In the genomic region with DNA sequence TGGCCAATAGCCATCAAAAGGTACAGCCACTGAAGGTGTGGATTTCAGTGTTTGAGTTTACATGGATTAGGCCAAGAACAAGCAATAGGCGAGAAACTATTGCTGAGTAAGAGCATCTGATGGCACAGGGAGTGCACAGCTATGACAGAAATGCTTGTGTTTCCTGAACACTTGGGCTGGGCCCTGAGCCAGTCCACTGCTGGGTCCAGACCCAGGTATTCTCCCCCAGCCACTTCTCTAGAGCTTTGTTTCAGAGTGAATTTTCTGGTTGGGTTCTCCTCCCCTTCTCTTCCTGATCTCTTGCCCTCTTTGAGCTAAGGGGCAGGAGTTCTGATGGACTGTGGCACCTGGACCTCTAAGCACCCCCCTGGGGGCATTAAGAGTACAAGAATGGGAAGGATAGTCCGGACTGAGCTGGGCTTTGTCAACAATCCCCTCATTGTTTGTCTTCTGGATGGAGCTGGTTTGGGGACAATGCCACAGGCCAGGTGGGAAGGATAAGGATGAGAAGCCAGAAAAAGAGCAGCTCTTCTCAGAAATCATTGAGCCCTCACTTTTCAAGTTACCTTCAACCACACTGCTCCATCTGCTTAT, we compare ENCODE assay signal across 24 cellular contexts. TPM values are rescaled to one million over a fixed set of nuclear protein-coding genes. Genes with fewer than 3 reads are reported as not detected.
"Had no signal": no experiment of that assay in that cellular context is flagged by ENCODE, and none has a peak within 500 bp of the region (broad histone marks: within the 10 kb centered on the region; RNA-seq: fewer than 3 reads in every experiment).

No MANE protein-coding gene starts in this region.

- FAIRE-seq: kidney had no signal

- H3K36me3 Mint-ChIP-seq: immature natural killer cell; natural killer cell treated with Interleukin-12 subunit alpha and Interleukin-12 subunit beta and Interleukin-15 and Interleukin-18, amount 100 ng/mL, for 72 hours; stimulated activated naive B cell treated with anti-CD40 and anti-IgM and Interleukin-4, amounts not matched to agents 10 μg/mL and 1 μg/mL and 100 μg/mL, for 72 hours had no signal

- H3K9me3 ChIP-seq: esophagus squamous epithelium, gastroesophageal sphincter, neutrophil, psoas muscle, right lobe of liver, spleen had no signal

- H3K27ac ChIP-seq: epithelial cell of prostate, neutrophil, psoas muscle, right lobe of liver, spleen had no signal

- H3K4me3 ChIP-seq: gastroesophageal sphincter, lung, psoas muscle, right lobe of liver, spleen had no signal

- H3K4me1 ChIP-seq: psoas muscle, right lobe of liver, spleen had no signal

- H3K4me3 Mint-ChIP-seq: effector memory CD8-positive, alpha-beta T cell; immature natural killer cell; natural killer cell treated with Interleukin-12 subunit alpha and Interleukin-12 subunit beta and Interleukin-15 and Interleukin-18, amount 100 ng/mL, for 72 hours; stimulated activated naive B cell treated with anti-CD40 and anti-IgM and Interleukin-4, amounts not matched to agents 10 μg/mL and 1 μg/mL and 100 μg/mL, for 72 hours had no signal

- DNase-seq: effector memory CD8-positive, alpha-beta T cell; esophagus squamous epithelium; foreskin fibroblast; glutamatergic neuron; immature natural killer cell; kidney; left cardiac atrium; left ventricle myocardium superior; mesendoderm; psoas muscle; retina; right lobe of liver; spleen; stimulated activated CD4-positive, alpha-beta T cell treated with anti-CD3 and anti-CD28 coated beads, Interleukin-2, amount 100 ng/mL, for 24 hours; stimulated activated CD4-positive, alpha-beta T cell treated with anti-CD3 and anti-CD28 coated beads, Interleukin-4, amount 100 ng/mL, for 4 hours; stimulated activated naive B cell treated with anti-CD40 and anti-IgM and Interleukin-4, amounts not matched to agents 10 μg/mL and 1 μg/mL and 100 μg/mL, for 72 hours; trophoblast cell had no signal

- H3K9me3 Mint-ChIP-seq: effector memory CD8-positive, alpha-beta T cell; immature natural killer cell; natural killer cell treated with Interleukin-12 subunit alpha and Interleukin-12 subunit beta and Interleukin-15 and Interleukin-18, amount 100 ng/mL, for 72 hours; stimulated activated naive B cell treated with anti-CD40 and anti-IgM and Interleukin-4, amounts not matched to agents 10 μg/mL and 1 μg/mL and 100 μg/mL, for 72 hours had no signal

- ATAC-seq: effector memory CD8-positive, alpha-beta T cell; gastroesophageal sphincter; left cardiac atrium; left ventricle myocardium superior; natural killer cell treated with Interleukin-12 subunit alpha and Interleukin-12 subunit beta and Interleukin-15 and Interleukin-18, amount 100 ng/mL, for 72 hours; psoas muscle; right lobe of liver; stimulated activated naive B cell treated with anti-CD40 and anti-IgM and Interleukin-4, amounts not matched to agents 10 μg/mL and 1 μg/mL and 100 μg/mL, for 72 hours had no signal

- H3K27ac Mint-ChIP-seq: effector memory CD8-positive, alpha-beta T cell; immature natural killer cell; natural killer cell treated with Interleukin-12 subunit alpha and Interleukin-12 subunit beta and Interleukin-15 and Interleukin-18, amount 100 ng/mL, for 72 hours; stimulated activated naive B cell treated with anti-CD40 and anti-IgM and Interleukin-4, amounts not matched to agents 10 μg/mL and 1 μg/mL and 100 μg/mL, for 72 hours had no signal

- H3K36me3 ChIP-seq: esophagus squamous epithelium, gastroesophageal sphincter, neutrophil, right lobe of liver, spleen had no signal

RNA-seq across cellular contexts. Expression of gene HOXC5, which starts 8.3 kb away (rescaled TPM):
- total RNA-seq: left cardiac atrium; left ventricle myocardium superior; mucosa of gallbladder; natural killer cell treated with Interleukin-12 subunit alpha and Interleukin-12 subunit beta and Interleukin-15 and Interleukin-18, amount 100 ng/mL, for 72 hours; right lobe of liver; spleen had no signal
- polyA plus RNA-seq: immature natural killer cell, thymus had no signal

RNA-seq across cellular contexts. Expression of gene HOXC4, which starts 12.4 kb away (rescaled TPM):
- total RNA-seq: left ventricle myocardium superior had no signal

RNA-seq across cellular contexts. Expression of gene HOXC6, which starts 13.0 kb away (rescaled TPM):
- total RNA-seq: natural killer cell treated with Interleukin-12 subunit alpha and Interleukin-12 subunit beta and Interleukin-15 and Interleukin-18, amount 100 ng/mL, for 72 hours; right lobe of liver had no signal
- polyA plus RNA-seq: immature natural killer cell had no signal

RNA-seq across cellular contexts. Expression of gene HOXC8, which starts 32.4 kb away (rescaled TPM):
- total RNA-seq: left cardiac atrium; left ventricle myocardium superior; lung; mucosa of gallbladder; natural killer cell treated with Interleukin-12 subunit alpha and Interleukin-12 subunit beta and Interleukin-15 and Interleukin-18, amount 100 ng/mL, for 72 hours; right lobe of liver; spleen had no signal
- polyA plus RNA-seq: immature natural killer cell had no signal

RNA-seq across cellular contexts. Expression of gene HOXC9, which starts 41.2 kb away (rescaled TPM):
- total RNA-seq: gastroesophageal sphincter; left cardiac atrium; left ventricle myocardium superior; lung; mucosa of gallbladder; natural killer cell treated with Interleukin-12 subunit alpha and Interleukin-12 subunit beta and Interleukin-15 and Interleukin-18, amount 100 ng/mL, for 72 hours; right lobe of liver; spleen had no signal
- polyA plus RNA-seq: immature natural killer cell had no signal
